24 cellular contexts compared by ENCODE assay signal in genomic region chr2:780581-780980, GRCh38.
"Had no signal": no experiment of that assay in that cellular context is flagged by ENCODE, and none has a peak within 500 bp of the region (broad histone marks: within the 10 kb centered on the region; RNA-seq: fewer than 3 reads in every experiment).

No MANE protein-coding gene starts in this region.

- DNase-seq: dermis blood vessel endothelial cell; dorsolateral prefrontal cortex; effector CD4-positive, alpha-beta T cell; effector memory CD4-positive, alpha-beta T cell; esophagus squamous epithelium; foreskin fibroblast; foreskin melanocyte; gastrocnemius medialis; glutamatergic neuron; head of caudate nucleus; heart right ventricle; hippocampal formation; left cardiac atrium; left lung; left ventricle myocardium superior; lower lobe of right lung; mucosa of descending colon; naive B cell; naive thymus-derived CD8-positive, alpha-beta T cell had no signal

- H3K36me3 Mint-ChIP-seq: naive thymus-derived CD8-positive, alpha-beta T cell had no signal

- H3K27ac Mint-ChIP-seq: naive B cell; naive thymus-derived CD8-positive, alpha-beta T cell had no signal

- H3K36me3 ChIP-seq: esophagus squamous epithelium, gastrocnemius medialis, heart right ventricle, left lung, lower lobe of right lung had no signal

- FAIRE-seq: colon, endothelial cell of umbilical vein, islet of Langerhans, keratinocyte had no signal

- H3K4me3 Mint-ChIP-seq: naive B cell; naive thymus-derived CD8-positive, alpha-beta T cell had no signal

- H3K27ac ChIP-seq: coronary artery, dorsolateral prefrontal cortex, esophagus squamous epithelium, gastrocnemius medialis, heart right ventricle, left lung, lower lobe of right lung had no signal

- H3K4me1 Mint-ChIP-seq: naive B cell; naive thymus-derived CD8-positive, alpha-beta T cell had no signal

- H3K4me3 ChIP-seq: coronary artery, dorsolateral prefrontal cortex, esophagus squamous epithelium, gastrocnemius medialis, heart right ventricle, left lung, lower lobe of right lung, mucosa of descending colon had no signal

- H3K9me3 ChIP-seq: esophagus squamous epithelium, gastrocnemius medialis, lower lobe of right lung, mucosa of descending colon had no signal

- H3K4me1 ChIP-seq: esophagus squamous epithelium, gastrocnemius medialis, heart right ventricle, left lung, lower lobe of right lung had no signal

- H3K27me3 ChIP-seq: esophagus squamous epithelium, gastrocnemius medialis had no signal

- ATAC-seq: gastrocnemius medialis; heart right ventricle; left cardiac atrium; left lung; left ventricle myocardium superior; lower lobe of right lung; mucosa of descending colon; naive thymus-derived CD8-positive, alpha-beta T cell had no signal
